8 cellular contexts compared by ENCODE assay signal in the genomic region with DNA sequence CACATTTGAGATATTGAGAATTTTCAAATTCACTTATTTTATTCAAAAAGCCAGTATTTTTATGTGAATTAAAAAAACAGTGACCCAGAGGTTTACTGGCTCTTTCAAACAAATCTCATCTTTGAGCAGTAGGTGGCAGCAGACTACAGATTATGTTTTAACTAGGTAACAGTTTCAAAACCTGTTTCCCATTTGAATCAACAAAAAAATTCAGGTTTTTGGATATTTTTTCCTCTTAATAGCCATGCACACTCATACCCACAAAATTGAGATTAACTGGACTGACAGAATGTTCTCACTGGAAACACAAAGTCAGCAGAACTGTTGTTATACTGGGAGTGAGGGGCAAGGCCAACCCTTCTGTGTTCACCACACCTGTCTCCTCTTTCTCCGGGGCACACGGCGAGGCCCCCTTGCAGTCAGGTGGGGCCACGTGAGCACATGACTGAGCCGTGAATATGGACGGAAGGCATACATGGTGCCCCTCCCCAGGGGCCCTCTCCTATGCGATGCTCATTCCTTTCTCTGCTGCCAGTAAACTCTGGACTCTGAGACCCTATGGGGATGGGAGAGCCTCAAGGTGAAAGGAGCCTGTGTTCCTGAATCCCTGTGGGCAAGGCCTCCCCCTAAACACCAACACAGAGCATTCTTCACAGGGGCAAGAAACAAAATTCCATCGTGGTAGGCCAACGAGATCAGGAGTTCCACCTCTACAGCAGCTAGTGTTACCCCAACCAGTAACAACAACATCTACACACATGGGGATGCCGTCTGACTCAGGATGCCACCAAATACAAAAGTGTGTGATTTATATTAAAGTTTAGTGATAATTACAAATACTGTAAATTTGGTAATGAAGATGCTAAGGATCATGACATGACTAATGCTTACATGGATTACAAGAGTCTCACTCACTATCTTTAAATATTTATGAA.
DNase-seq lines count a peak whose midpoint lies in the region; ATAC-seq, FAIRE-seq and TF ChIP-seq lines count a peak whose summit lies in the region.

No MANE protein-coding gene starts in this region.

- H3K9me3 ChIP-seq in A673 (ENCODE audit: low read depth, low read length, poor library complexity, severe bottlenecking) = no peaks in the 10 kb centered on the region
- no peaks in the 10 kb centered on the region for H3K9me3 ChIP-seq in right lobe of liver
- H3K9me3 ChIP-seq in upper lobe of left lung = no peaks in the 10 kb centered on the region

- peak; percentile 77 for TF ChIP-seq CTCF in A673 (conservative IDR thresholded peaks at IDR 0.05; ENCODE audit: low read depth, low read length)
- TF ChIP-seq CTCF in right lobe of liver (IDR thresholded peaks at IDR 0.05) = peak; percentile 64 to 81 (median 70)
- peak; percentile 52 to 82 (median 66) for TF ChIP-seq CTCF in upper lobe of left lung (IDR thresholded peaks at IDR 0.05)

- no peak for TF ChIP-seq EP300 in upper lobe of left lung (IDR thresholded peaks at IDR 0.05)

- TF ChIP-seq POLR2A in right lobe of liver (IDR thresholded peaks at IDR 0.05) (no peak), upper lobe of left lung (IDR thresholded peaks at IDR 0.05) (no peak)

- no TSS peak for BruUV-seq in A673 (replicated peaks; lab: Mats Ljungman, UMichigan)

- POLR2A ChIA-PET in A673 (lab: Charles Lee; ENCODE audit: low non-redundant PET) = no interaction called here

- H3K27ac ChIP-seq in A673 (ENCODE audit: low read depth, low read length, poor library complexity, severe bottlenecking) (no peak overlapping the region), right lobe of liver (peak overlapping the region in 1 of 3 donors; percentile 10), upper lobe of left lung (peak overlapping the region in 1 of 4 donors; percentile 12)

- H3K4me3 ChIP-seq in A673 (ENCODE audit: low read depth, low read length, poor library complexity, severe bottlenecking) = no peak overlapping the region
- no peak overlapping the region for H3K4me3 ChIP-seq in right lobe of liver
- H3K4me3 ChIP-seq in upper lobe of left lung = no peak overlapping the region

- intact Hi-C loops in A673 (cut with micrococcal nuclease; ENCODE audit: unreplicated experiment) = loop anchor here (1.0 to 5.0 kb wide), 4 partner anchors 131 to 314 kb away; partner anchors contain the start of gene MYL12A
- intact Hi-C loops in right lobe of liver (cut with DNase I) = loop anchor here in 1 of 2 donors (10.0 kb wide), 2 partner anchors 52 to 312 kb away; partner anchors contain the start of gene MYL12A

- H3K27me3 ChIP-seq in A673 (replicated peaks; ENCODE audit: insufficient read depth, low read depth, low read length, poor library complexity) (no peaks in the 10 kb centered on the region), right lobe of liver (no peaks in the 10 kb centered on the region), upper lobe of left lung (no peaks in the 10 kb centered on the region)

- 21% methylated on average over 3 of the region's 10 CpGs for WGBS in right lobe of liver (ENCODE audit: insufficient coverage, low coverage, low lambda C conversion rate, missing lambda C conversion rate)
- WGBS in upper lobe of left lung, 2 donors = 57 to 58% methylated on average over 10 of the region's 10 CpGs

- FAIRE-seq in colon (lab: Jason Lieb, UNC) = peak; percentile 85

- CTCF ChIA-PET in A673 (lab: Charles Lee) = interaction anchor here (1.1 kb wide), 1 partner anchor 314 kb away, joined by 4 read pairs; no protein-coding TSS in a partner anchor

- H3K4me1 ChIP-seq in A673 (ENCODE audit: insufficient read depth, low read length, poor library complexity, severe bottlenecking) (no peaks in the 10 kb centered on the region), right lobe of liver (no peaks in the 10 kb centered on the region), upper lobe of left lung (peaks cover 0 to 7% (median 0%) of the 10 kb centered on the region in 4 donors)

- H3K36me3 ChIP-seq in A673 (ENCODE audit: insufficient read depth, low read length, poor library complexity, severe bottlenecking) (peaks cover 20% of the 10 kb centered on the region), right lobe of liver (peaks cover 9 to 97% (median 57%) of the 10 kb centered on the region in 4 donors), upper lobe of left lung (peaks cover 26 to 77% (median 44%) of the 10 kb centered on the region in 4 donors)

- peak; percentile 59 to 77 (median 66) for ATAC-seq in right lobe of liver
- peak; percentile 69 to 79 for ATAC-seq in upper lobe of left lung (ENCODE audit: low FRiP score in 2 of 2)
- no peak for ATAC-seq in HG03457 (IDR thresholded peaks at IDR 0.05; ENCODE audit: unreplicated experiment)

- DNase-seq in A673 (ENCODE audit: low spot score) (peak; percentile 79), ELR (ENCODE audit: low read depth) (peak; percentile 80), M059J (ENCODE audit: low read depth) (peak; percentile 66), SK-N-DZ (ENCODE audit: low spot score) (peak; percentile 44), right lobe of liver (no peak), upper lobe of left lung (no peak)

Comparison
In these comparisons a context has a peak if more than half of its experiments do, and no peak if none do; other contexts are left out.
1. DNase-seq: peak in A673 (single experiment), ELR (single experiment), M059J (single experiment) and SK-N-DZ (single experiment); none in right lobe of liver (0 of 3) and upper lobe of left lung (0 of 2).
2. Peak in every context shown above with its lines, with median percentiles within 50 percentile points of each other: CTCF ChIP-seq.